ENCODE assay signal across 19 cellular contexts in the genomic region with DNA sequence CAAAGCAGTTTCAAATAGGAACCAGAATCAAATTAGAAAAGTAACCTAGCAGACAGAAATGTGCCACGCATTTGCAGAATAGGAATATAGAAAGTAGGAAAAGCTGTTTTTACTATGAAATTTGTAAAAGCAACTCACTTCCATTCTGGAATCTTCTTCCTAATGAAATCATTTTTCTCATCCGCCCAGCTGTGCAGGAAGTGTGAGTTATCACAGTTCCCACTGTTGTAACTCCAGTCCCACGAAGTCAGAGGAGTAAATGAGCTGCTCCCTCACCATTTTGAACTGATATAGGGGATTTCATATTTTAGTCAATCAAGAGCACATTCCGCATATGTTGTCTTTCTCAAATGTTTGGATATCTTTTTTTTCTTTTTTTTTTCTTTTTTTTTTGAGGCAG.
"Had no signal": no experiment of that assay in that cellular context is flagged by ENCODE, and none has a peak within 500 bp of the region (broad histone marks: within the 10 kb centered on the region; RNA-seq: fewer than 3 reads in every experiment).

No MANE protein-coding gene starts in this region.

- FAIRE-seq: bronchial epithelial cell, endometrium, frontal cortex had no signal

- ATAC-seq: activated CD8-positive, alpha-beta T cell treated with anti-CD3 and anti-CD28 coated beads for 36 hours; naive thymus-derived CD4-positive, alpha-beta T cell; stimulated activated naive B cell treated with anti-CD40 and anti-IgM and Interleukin-4, amounts not matched to agents 10 μg/mL and 1 μg/mL and 100 μg/mL, for 72 hours; upper lobe of right lung had no signal

- H3K9me3 Mint-ChIP-seq: activated CD4-positive, alpha-beta T cell treated with anti-CD3 and anti-CD28 coated beads, Interleukin-2, amount 10 ng/mL, durations not matched to agents 24 days and 14 days; activated CD8-positive, alpha-beta T cell treated with anti-CD3 and anti-CD28 coated beads for 36 hours; activated naive CD4-positive, alpha-beta T cell treated with anti-CD3 and anti-CD28 coated beads for 36 hours; activated T-helper 2 cell treated with anti-CD3 and anti-CD28 coated beads, Interferon-gamma antibody, Interleukin-2, Interleukin-4, amounts not matched to agents 10 μg/mL and 5 μg/mL and 100 μg/mL, durations not matched to agents 14 hours and 24 hours and 36 hours; T-helper 1 cell treated with Interleukin-12 subunit alpha and Interleukin-12 subunit beta and Interleukin-4 antibody, amounts not matched to agents 30 μg/mL and 1 μg/mL, for 36 hours had no signal

- H3K4me3 ChIP-seq: colonic mucosa, sigmoid colon, upper lobe of right lung had no signal

- H3K36me3 ChIP-seq: colonic mucosa, sigmoid colon, upper lobe of right lung had no signal

- H3K27me3 ChIP-seq: colonic mucosa, sigmoid colon, upper lobe of right lung had no signal

- H3K9ac ChIP-seq: parathyroid adenoma had no signal

- H3K79me2 ChIP-seq: parathyroid adenoma had no signal

- H3K4me3 Mint-ChIP-seq: activated CD4-positive, alpha-beta T cell treated with anti-CD3 and anti-CD28 coated beads, Interleukin-2, amount 10 ng/mL, durations not matched to agents 24 days and 14 days; activated CD8-positive, alpha-beta T cell treated with anti-CD3 and anti-CD28 coated beads for 36 hours; activated naive CD4-positive, alpha-beta T cell treated with anti-CD3 and anti-CD28 coated beads for 36 hours; naive thymus-derived CD4-positive, alpha-beta T cell; stimulated activated naive B cell treated with anti-CD40 and anti-IgM and Interleukin-4, amounts not matched to agents 10 μg/mL and 1 μg/mL and 100 μg/mL, for 72 hours; T-helper 1 cell treated with Interleukin-12 subunit alpha and Interleukin-12 subunit beta and Interleukin-4 antibody, amounts not matched to agents 30 μg/mL and 1 μg/mL, for 36 hours had no signal

- H3K27ac ChIP-seq: colonic mucosa, parathyroid adenoma, sigmoid colon, upper lobe of right lung had no signal

- H3K36me3 Mint-ChIP-seq: naive thymus-derived CD4-positive, alpha-beta T cell; stimulated activated naive B cell treated with anti-CD40 and anti-IgM and Interleukin-4, amounts not matched to agents 10 μg/mL and 1 μg/mL and 100 μg/mL, for 72 hours had no signal

- H3K27ac Mint-ChIP-seq: activated CD4-positive, alpha-beta T cell treated with anti-CD3 and anti-CD28 coated beads, Interleukin-2, amount 10 ng/mL, durations not matched to agents 24 days and 14 days; activated CD8-positive, alpha-beta T cell treated with anti-CD3 and anti-CD28 coated beads for 36 hours; activated naive CD4-positive, alpha-beta T cell treated with anti-CD3 and anti-CD28 coated beads for 36 hours; activated T-helper 2 cell treated with anti-CD3 and anti-CD28 coated beads, Interferon-gamma antibody, Interleukin-2, Interleukin-4, amounts not matched to agents 10 μg/mL and 5 μg/mL and 100 μg/mL, durations not matched to agents 14 hours and 24 hours and 36 hours; naive thymus-derived CD4-positive, alpha-beta T cell; stimulated activated naive B cell treated with anti-CD40 and anti-IgM and Interleukin-4, amounts not matched to agents 10 μg/mL and 1 μg/mL and 100 μg/mL, for 72 hours; T-helper 1 cell treated with Interleukin-12 subunit alpha and Interleukin-12 subunit beta and Interleukin-4 antibody, amounts not matched to agents 30 μg/mL and 1 μg/mL, for 36 hours had no signal

- DNase-seq: activated CD4-positive, alpha-beta T cell treated with anti-CD3 and anti-CD28 coated beads, Interleukin-2, amount 10 ng/mL, durations not matched to agents 24 days and 14 days; activated CD8-positive, alpha-beta T cell treated with anti-CD3 and anti-CD28 coated beads for 36 hours; activated naive CD4-positive, alpha-beta T cell treated with anti-CD3 and anti-CD28 coated beads for 36 hours; activated T-cell treated with anti-CD3 and anti-CD28 coated beads, Interleukin-2, amount 50 U/mL, for 1 hour; aorta; colonic mucosa; erythroblast; head of caudate nucleus; mesendoderm; naive thymus-derived CD4-positive, alpha-beta T cell; sigmoid colon; stimulated activated naive B cell treated with anti-CD40 and anti-IgM and Interleukin-4, amounts not matched to agents 10 μg/mL and 1 μg/mL and 100 μg/mL, for 72 hours; upper lobe of right lung had no signal

- H3K4me1 ChIP-seq: colonic mucosa, parathyroid adenoma, sigmoid colon, upper lobe of right lung had no signal

- H2AFZ ChIP-seq: parathyroid adenoma had no signal

- H3K4me1 Mint-ChIP-seq: activated CD4-positive, alpha-beta T cell treated with anti-CD3 and anti-CD28 coated beads, Interleukin-2, amount 10 ng/mL, durations not matched to agents 24 days and 14 days; naive thymus-derived CD4-positive, alpha-beta T cell; stimulated activated naive B cell treated with anti-CD40 and anti-IgM and Interleukin-4, amounts not matched to agents 10 μg/mL and 1 μg/mL and 100 μg/mL, for 72 hours had no signal

- H3K9me3 ChIP-seq: colonic mucosa, sigmoid colon, upper lobe of right lung had no signal
